ENCODE assay signal across 1 cellular context in genomic region chr12:78490841-78491240, GRCh38.
TF ChIP-seq lines count a peak whose summit lies in the region.

No MANE protein-coding gene starts in this region.

TF ChIP-seq in IMR-90, 13 proteins besides CTCF, POLR2A, EP300 and RAD21 (continued from another document):
- TF ChIP-seq, protein P1, sequence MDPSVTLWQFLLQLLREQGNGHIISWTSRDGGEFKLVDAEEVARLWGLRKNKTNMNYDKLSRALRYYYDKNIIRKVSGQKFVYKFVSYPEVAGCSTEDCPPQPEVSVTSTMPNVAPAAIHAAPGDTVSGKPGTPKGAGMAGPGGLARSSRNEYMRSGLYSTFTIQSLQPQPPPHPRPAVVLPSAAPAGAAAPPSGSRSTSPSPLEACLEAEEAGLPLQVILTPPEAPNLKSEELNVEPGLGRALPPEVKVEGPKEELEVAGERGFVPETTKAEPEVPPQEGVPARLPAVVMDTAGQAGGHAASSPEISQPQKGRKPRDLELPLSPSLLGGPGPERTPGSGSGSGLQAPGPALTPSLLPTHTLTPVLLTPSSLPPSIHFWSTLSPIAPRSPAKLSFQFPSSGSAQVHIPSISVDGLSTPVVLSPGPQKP (IDR thresholded peaks at IDR 0.05; ENCODE audit: borderline replicate concordance, low read depth, low read length), result no peak
- TF ChIP-seq RFX5 (IDR thresholded peaks at IDR 0.05; ENCODE audit: low read depth, low read length) (no peak), RCOR1 (IDR thresholded peaks at IDR 0.05; ENCODE audit: insufficient replicate concordance, low read length) (no peak), CHD1 (IDR thresholded peaks at IDR 0.05; ENCODE audit: low read depth, low read length) (no peak), SMC3 (IDR thresholded peaks at IDR 0.05; ENCODE audit: low read depth, low read length) (no peak), CEBPB (IDR thresholded peaks at IDR 0.05; ENCODE audit: low read depth, low read length) (no peak), NFE2L2 (IDR thresholded peaks at IDR 0.05; ENCODE audit: low read depth, low read length) (no peak), FOS (IDR thresholded peaks at IDR 0.05; ENCODE audit: low read depth, low read length) (no peak)
